15 cellular contexts compared by ENCODE assay signal in genomic region chr4:39655866-39656265, GRCh38. TPM values are rescaled to one million over a fixed set of nuclear protein-coding genes. Genes with fewer than 3 reads are reported as not detected.
DNase-seq lines count a peak whose midpoint lies in the region; ATAC-seq and TF ChIP-seq lines count a peak whose summit lies in the region.
"Had no signal": no experiment of that assay in that cellular context is flagged by ENCODE, and none has a peak within 500 bp of the region (broad histone marks: within the 10 kb centered on the region; RNA-seq: fewer than 3 reads in every experiment).

No MANE protein-coding gene starts in this region.

- no peak for TF ChIP-seq CTCF in body of pancreas (IDR thresholded peaks at IDR 0.05)
- no peak for TF ChIP-seq CTCF in right lobe of liver (IDR thresholded peaks at IDR 0.05)
- TF ChIP-seq CTCF in tibial nerve (IDR thresholded peaks at IDR 0.05): no peak

- intact Hi-C loops in body of pancreas (cut with DNase I): no loop called here
- intact Hi-C loops in right lobe of liver (cut with DNase I): no loop called here

- H3K36me3 ChIP-seq in body of pancreas (replicated peaks in 1 of 2; ENCODE audit: insufficient read depth in 1 of 2, low read depth in 2 of 2): no peaks in the 10 kb centered on the region
- no peaks in the 10 kb centered on the region for H3K36me3 ChIP-seq in right lobe of liver
- peaks cover 0 to 18% (median 0%) of the 10 kb centered on the region in 3 donors for H3K36me3 ChIP-seq in tibial nerve

- no peaks in the 10 kb centered on the region for H3K27me3 ChIP-seq in body of pancreas
- H3K27me3 ChIP-seq in right lobe of liver: no peaks in the 10 kb centered on the region
- H3K27me3 ChIP-seq in tibial nerve: no peaks in the 10 kb centered on the region

- TF ChIP-seq EP300 in tibial nerve (IDR thresholded peaks at IDR 0.05): peak in 1 of 2 donors; percentile 68

- ATAC-seq in body of pancreas: peak; percentile 90
- ATAC-seq in right lobe of liver: peak; percentile 76 to 87 (median 82)
- no peak for ATAC-seq in HG02970 (IDR thresholded peaks at IDR 0.05; ENCODE audit: low FRiP score, unreplicated experiment)
- ATAC-seq: T-helper 17 cell had no signal

- peak; percentile 30 for DNase-seq in NCI-H2196 treated with DMSO at 0.1 percent for 48 hours (lab: John Stamatoyannopoulos, UW; ENCODE audit: unreplicated experiment)
- DNase-seq in NCI-H2196 (lab: John Stamatoyannopoulos, UW; ENCODE audit: unreplicated experiment): no peak
- peak; percentile 32 to 64 (median 36) for DNase-seq in body of pancreas
- DNase-seq in right lobe of liver: peak in 1 of 3 donors; percentile 58
- peak in 1 of 2 donors; percentile 15 for DNase-seq in tibial nerve (ENCODE audit: low spot score in 2 of 2)
- DNase-seq in MV-4-11 (lab: John Stamatoyannopoulos, UW): no peak
- no peak for DNase-seq in GF-D8 (lab: John Stamatoyannopoulos, UW)
- DNase-seq: 8988T; activated CD4-positive, alpha-beta T cell treated with anti-CD3 and anti-CD28 coated beads for 1 hour; activated T-cell treated with anti-CD3 and anti-CD28 coated beads, Interleukin-2, amount 50 U/mL, for 72 hours; islet precursor cell; NCI-H1105; NCI-H524; T-helper 17 cell had no signal

- peaks cover 9% of the 10 kb centered on the region for H3K4me1 ChIP-seq in body of pancreas
- peaks cover 0 to 43% (median 14%) of the 10 kb centered on the region in 4 donors for H3K4me1 ChIP-seq in right lobe of liver
- no peaks in the 10 kb centered on the region for H3K4me1 ChIP-seq in tibial nerve

- H3K4me3 ChIP-seq in body of pancreas (no peak overlapping the region), right lobe of liver (no peak overlapping the region), tibial nerve (no peak overlapping the region)

- WGBS in body of pancreas, 2 donors: 45 to 46% methylated on average over 3 of the region's 3 CpGs
- WGBS in right lobe of liver (ENCODE audit: insufficient coverage, low coverage, low lambda C conversion rate, missing lambda C conversion rate): 19% methylated on average over 3 of the region's 3 CpGs
- WGBS in tibial nerve, 2 donors: 82 to 84% methylated on average over 3 of the region's 3 CpGs

- H3K9me3 ChIP-seq in body of pancreas: no peaks in the 10 kb centered on the region
- H3K9me3 ChIP-seq in right lobe of liver: no peaks in the 10 kb centered on the region
- no peaks in the 10 kb centered on the region for H3K9me3 ChIP-seq in tibial nerve

- TF ChIP-seq POLR2A in body of pancreas (IDR thresholded peaks at IDR 0.05) (no peak), right lobe of liver (IDR thresholded peaks at IDR 0.05) (no peak), tibial nerve (IDR thresholded peaks at IDR 0.05) (no peak)

- H3K27ac ChIP-seq in body of pancreas (peak overlapping the region in 2 of 4 donors; percentile 43 to 66), right lobe of liver (peak overlapping the region; percentile 27 to 77 (median 71)), tibial nerve (peak overlapping the region in 3 of 4 donors; percentile 34 to 72 (median 60))

RNA-seq across cellular contexts. Expression of gene SMIM14, which starts 17.2 kb away (rescaled TPM):
- 10 to 100 TPM; 24.4 to 26.2 TPM for total RNA-seq in body of pancreas
- total RNA-seq in right lobe of liver: 100 to 1,000 TPM in 3 of 6 experiments, 10 to 100 TPM in 3; 54.0 to 224 (median 124) TPM
- 10 to 100 TPM; 26.7 to 42.6 (median 36.2) TPM for total RNA-seq in tibial nerve

RNA-seq across cellular contexts. Expression of gene UBE2K, which starts 42.1 kb away (rescaled TPM):
- total RNA-seq in body of pancreas: 10 to 100 TPM; 12.2 to 19.5 TPM
- total RNA-seq in right lobe of liver: 10 to 100 TPM; 20.5 to 54.8 (median 44.0) TPM
- total RNA-seq in tibial nerve: 10 to 100 TPM; 19.0 to 28.0 (median 24.5) TPM

Comparison
In these comparisons a context has a peak if more than half of its experiments do, and no peak if none do; other contexts are left out.
1. DNase-seq: peak in NCI-H2196 treated with DMSO at 0.1 percent for 48 hours (single experiment) and body of pancreas (4 of 4); none in NCI-H2196 (single experiment), MV-4-11 (single experiment) and GF-D8 (single experiment).